ENCODE assay signal across 10 cellular contexts in genomic region chr10:104559935-104560334, GRCh38.
DNase-seq lines count a peak whose midpoint lies in the region; ATAC-seq and TF ChIP-seq lines count a peak whose summit lies in the region.
"Had no signal": no experiment of that assay in that cellular context is flagged by ENCODE, and none has a peak within 500 bp of the region (broad histone marks: within the 10 kb centered on the region; RNA-seq: fewer than 3 reads in every experiment).

No MANE protein-coding gene starts in this region.

- H3K27me3 Mint-ChIP-seq in endodermal cell (ENCODE audit: insufficient read depth): peaks cover 14% of the 10 kb centered on the region

- no peak for ATAC-seq in GM18505 (IDR thresholded peaks at IDR 0.05; ENCODE audit: unreplicated experiment)

- H3K9me3 ChIP-seq in endodermal cell (ENCODE audit: control insufficient read depth, low read length): no peaks in the 10 kb centered on the region
- H3K9me3 ChIP-seq: BLaER1, HAP-1 had no signal

- no peak overlapping the region for H3K4me3 Mint-ChIP-seq in endodermal cell

- H3K4me1 Mint-ChIP-seq in endodermal cell: no peaks in the 10 kb centered on the region

- no peak for TF ChIP-seq CTCF in endodermal cell (conservative IDR thresholded peaks at IDR 0.05)
- TF ChIP-seq CTCF in coronary artery (IDR thresholded peaks at IDR 0.05): no peak

- peak; percentile 6 for DNase-seq in COLO829 (ENCODE audit: low spot score)
- DNase-seq in NCI-H226: peak; percentile 40
- peak; percentile 16 for DNase-seq in endodermal cell
- DNase-seq in putamen (ENCODE audit: low spot score): peak; percentile 81
- no peak for DNase-seq in 8988T
- DNase-seq in coronary artery (ENCODE audit: low spot score): no peak
- DNase-seq: NCI-H2227 treated with DMSO at 0.1 percent for 48 hours had no signal

- no peaks in the 10 kb centered on the region for H3K9me3 Mint-ChIP-seq in endodermal cell

- no peaks in the 10 kb centered on the region for H3K36me3 ChIP-seq in endodermal cell (ENCODE audit: control insufficient read depth, insufficient read depth, low read length)
- H3K36me3 ChIP-seq: BLaER1, HAP-1 had no signal

- H3K9ac ChIP-seq in endodermal cell (ENCODE audit: extremely low read depth, low read length, poor library complexity, severe bottlenecking): no peak overlapping the region
- H3K9ac ChIP-seq: BLaER1 had no signal

- 88 to 90% methylated on average over 3 to 5 of the region's 5 CpGs for WGBS in endodermal cell (ENCODE audit: insufficient coverage in 1 of 2, insufficient read length in 1 of 2), 2 experiments

- H3K27ac ChIP-seq in endodermal cell (ENCODE audit: low read depth, low read length): no peak overlapping the region
- no peak overlapping the region for H3K27ac ChIP-seq in coronary artery
- H3K27ac ChIP-seq: BLaER1 had no signal

- no peaks in the 10 kb centered on the region for H3K4me1 ChIP-seq in endodermal cell (ENCODE audit: control insufficient read depth, insufficient read depth, low read length)
- H3K4me1 ChIP-seq: BLaER1, HAP-1 had no signal

- no peaks in the 10 kb centered on the region for H3K36me3 Mint-ChIP-seq in endodermal cell (ENCODE audit: low read depth)

- no peak for TF ChIP-seq POLR2A in GM18505 (IDR thresholded peaks at IDR 0.05; ENCODE audit: borderline replicate concordance, extremely low read depth, insufficient read depth, insufficient read length)

- H3K4me3 ChIP-seq in endodermal cell (ENCODE audit: low read length): no peak overlapping the region
- H3K4me3 ChIP-seq in coronary artery: no peak overlapping the region
- H3K4me3 ChIP-seq: BLaER1, HAP-1 had no signal

- H3K27me3 ChIP-seq in endodermal cell (ENCODE audit: control insufficient read depth, insufficient read depth, low read length, poor library complexity, severe bottlenecking): peaks cover 5% of the 10 kb centered on the region
- H3K27me3 ChIP-seq: BLaER1 had no signal

- no peak overlapping the region for H3K27ac Mint-ChIP-seq in endodermal cell

Comparison
In these comparisons a context has a peak if more than half of its experiments do, and no peak if none do; other contexts are left out.
1. DNase-seq: peak in COLO829 (single experiment), NCI-H226 (single experiment), endodermal cell (single experiment) and putamen (single experiment); none in 8988T (single experiment) and coronary artery (single experiment).